Comparison of ENCODE assay signal across 24 cellular contexts in genomic region chr11:18748766-18749375, GRCh38. TPM values are rescaled to one million over a fixed set of nuclear protein-coding genes. Genes with fewer than 3 reads are reported as not detected.
DNase-seq lines count a peak whose midpoint lies in the region; ATAC-seq and TF ChIP-seq lines count a peak whose summit lies in the region.
"Had no signal": no experiment of that assay in that cellular context is flagged by ENCODE, and none has a peak within 500 bp of the region (broad histone marks: within the 10 kb centered on the region; RNA-seq: fewer than 3 reads in every experiment).

No MANE protein-coding gene starts in this region.

- H4K5ac ChIP-seq in H9 (ENCODE audit: insufficient read length, low read depth, low read length): no peak overlapping the region

- H3K36me3 ChIP-seq in NT2/D1 (ENCODE audit: insufficient read depth, insufficient read length, low read length): no peaks in the 10 kb centered on the region
- H3K36me3 ChIP-seq in mesenchymal stem cell (ENCODE audit: control insufficient read depth in 1 of 2, insufficient read depth in 2 of 2, low read depth in 1 of 2, low read length in 2 of 2): no peaks in the 10 kb centered on the region
- H3K36me3 ChIP-seq: gastroesophageal sphincter had no signal

- H3K4me2 ChIP-seq in mesenchymal stem cell (ENCODE audit: low read length, poor library complexity, severe bottlenecking) (no peak overlapping the region), H9 (ENCODE audit: insufficient read depth, insufficient read length, low read length) (no peak overlapping the region)

- no peak overlapping the region for H2BK20ac ChIP-seq in H9 (ENCODE audit: low read depth, low read length, poor library complexity, severe bottlenecking)

- no peak overlapping the region; a peak in 1 of 7 replicates for H3K27ac Mint-ChIP-seq in H9
- H3K27ac Mint-ChIP-seq: activated CD4-positive, alpha-beta T cell treated with anti-CD3 and anti-CD28 coated beads, Interleukin-2, amount 10 ng/mL, durations not matched to agents 24 days and 14 days; activated naive CD4-positive, alpha-beta T cell treated with anti-CD3 and anti-CD28 coated beads for 36 hours; activated T-cell treated with anti-CD3 and anti-CD28 coated beads, Interleukin-2, amount 50 U/mL, for 72 hours had no signal

- peaks cover 7% of the 10 kb centered on the region for H3K4me1 ChIP-seq in NT2/D1 (ENCODE audit: insufficient read depth, insufficient read length)
- H3K4me1 ChIP-seq in mesenchymal stem cell (ENCODE audit: control insufficient read depth, insufficient read depth, low read depth, low read length): peaks cover 9% of the 10 kb centered on the region
- peaks cover 2% of the 10 kb centered on the region; the same call in 1 of the 2 replicates for H3K4me1 ChIP-seq in H9 (ENCODE audit: insufficient read depth, low read length)
- H3K4me1 ChIP-seq: gastroesophageal sphincter had no signal

- H4K20me1 ChIP-seq in H9 (ENCODE audit: control insufficient read depth, insufficient read depth, insufficient read length): no peaks in the 10 kb centered on the region

- H4K8ac ChIP-seq in mesenchymal stem cell (ENCODE audit: low read length) (no peak overlapping the region), H9 (replicated peaks; ENCODE audit: insufficient read length, low read depth, low read length) (no peak overlapping the region)

- H3K4ac ChIP-seq in mesenchymal stem cell (ENCODE audit: low read depth in 1 of 2, low read length in 2 of 2): no peak overlapping the region
- no peak overlapping the region for H3K4ac ChIP-seq in H9 (ENCODE audit: low read depth, low read length)

- no peak overlapping the region for H3K23ac ChIP-seq in mesenchymal stem cell (ENCODE audit: low read length in 2 of 2)
- H3K23ac ChIP-seq in H9 (ENCODE audit: insufficient read length, low read depth, low read length): no peak overlapping the region

- no peak overlapping the region for H2AFZ ChIP-seq in mesenchymal stem cell (ENCODE audit: low read depth, low read length)
- no peak overlapping the region for H2AFZ ChIP-seq in H9 (ENCODE audit: low read length)

- peak; percentile 17 for DNase-seq in Daoy (ENCODE audit: low read depth)
- no peak for DNase-seq in NT2/D1 (ENCODE audit: low read depth, low spot score)
- peak; percentile 26 to 28 for DNase-seq in cardiac fibroblast (ENCODE audit: low read depth in 2 of 2)
- DNase-seq in mesenchymal stem cell: peak; percentile 64
- no peak for DNase-seq in H9
- no peak for DNase-seq in DMS 273 (lab: John Stamatoyannopoulos, UW; ENCODE audit: unreplicated experiment)
- no peak for DNase-seq in NOMO-1 treated with dmso at 0.1 percent for 144 hours (lab: John Stamatoyannopoulos, UW; ENCODE audit: unreplicated experiment)
- DNase-seq: activated CD4-positive, alpha-beta T cell treated with anti-CD3 and anti-CD28 coated beads, Interleukin-2, amount 10 ng/mL, durations not matched to agents 24 days and 14 days; activated naive CD4-positive, alpha-beta T cell treated with anti-CD3 and anti-CD28 coated beads for 36 hours; activated T-cell treated with anti-CD3 and anti-CD28 coated beads, Interleukin-2, amount 50 U/mL, for 72 hours; KG1; NCI-H187 treated with DMSO at 0.1 percent for 48 hours; NCI-H69; SHP77 treated with DMSO at 0.1 percent for 48 hours; T-helper 1 cell had no signal

- no peaks in the 10 kb centered on the region for H3K79me1 ChIP-seq in mesenchymal stem cell (replicated peaks; ENCODE audit: low read length, poor library complexity, severe bottlenecking)
- H3K79me1 ChIP-seq in H9 (ENCODE audit: insufficient read depth, low read depth, low read length, poor library complexity, severe bottlenecking): no peaks in the 10 kb centered on the region

- H2BK12ac ChIP-seq in mesenchymal stem cell (ENCODE audit: low read length in 2 of 2) (no peak overlapping the region), H9 (ENCODE audit: insufficient read length, low read depth, low read length) (no peak overlapping the region)

- H3K9ac ChIP-seq in NT2/D1 (ENCODE audit: insufficient read length, low read depth) (peak overlapping the region; percentile 8), mesenchymal stem cell (ENCODE audit: low read length) (no peak overlapping the region), H9 (ENCODE audit: extremely low read depth, insufficient read length, low read length) (no peak overlapping the region)

- H3K27me3 ChIP-seq in NT2/D1 (ENCODE audit: insufficient read depth, insufficient read length) (no peaks in the 10 kb centered on the region), mesenchymal stem cell (ENCODE audit: control insufficient read depth in 1 of 2, insufficient read depth in 1 of 2, low read length in 2 of 2) (no peaks in the 10 kb centered on the region), H9 (ENCODE audit: insufficient read depth, low read length) (no peaks in the 10 kb centered on the region)
- H3K27me3 ChIP-seq: gastroesophageal sphincter had no signal

- H3K14ac ChIP-seq in mesenchymal stem cell (ENCODE audit: low read length in 2 of 2): no peak overlapping the region
- no peak overlapping the region for H3K14ac ChIP-seq in H9 (ENCODE audit: insufficient read depth, low read length)

- no peaks in the 10 kb centered on the region for H3K23me2 ChIP-seq in H9 (ENCODE audit: insufficient read length, low read depth, low read length, poor library complexity, severe bottlenecking)

- H3K9me3 ChIP-seq in NT2/D1 (ENCODE audit: insufficient read depth, low read length): no peaks in the 10 kb centered on the region
- no peaks in the 10 kb centered on the region for H3K9me3 ChIP-seq in mesenchymal stem cell (ENCODE audit: control insufficient read depth, low read length)
- H3K9me3 ChIP-seq in H9 (ENCODE audit: control insufficient read depth, low read depth, low read length): no peaks in the 10 kb centered on the region
- H3K9me3 ChIP-seq: gastroesophageal sphincter had no signal

- H2BK15ac ChIP-seq in mesenchymal stem cell (ENCODE audit: low read depth, poor library complexity, severe bottlenecking): no peak overlapping the region
- H2BK15ac ChIP-seq in H9 (ENCODE audit: low read depth, low read length): no peak overlapping the region

- H3K4me3 Mint-ChIP-seq in H9: no peak overlapping the region
- H3K4me3 Mint-ChIP-seq: activated CD4-positive, alpha-beta T cell treated with anti-CD3 and anti-CD28 coated beads, Interleukin-2, amount 10 ng/mL, durations not matched to agents 24 days and 14 days; activated naive CD4-positive, alpha-beta T cell treated with anti-CD3 and anti-CD28 coated beads for 36 hours; activated T-cell treated with anti-CD3 and anti-CD28 coated beads, Interleukin-2, amount 50 U/mL, for 72 hours had no signal

- no peak overlapping the region for H2AK5ac ChIP-seq in mesenchymal stem cell (ENCODE audit: low read length, severe bottlenecking)
- H2AK5ac ChIP-seq in H9 (ENCODE audit: insufficient read length, low read length): no peak overlapping the region

- no peak overlapping the region for H3K56ac ChIP-seq in H9 (ENCODE audit: insufficient read length, low read depth, low read length)

- no peak overlapping the region for H3T11ph ChIP-seq in H9 (ENCODE audit: low read length)

- H3K18ac ChIP-seq in mesenchymal stem cell (ENCODE audit: low read depth in 1 of 2, low read length in 2 of 2) (no peak overlapping the region), H9 (ENCODE audit: insufficient read length, low read depth, low read length) (no peak overlapping the region)

- no peak overlapping the region for H3K27ac ChIP-seq in mesenchymal stem cell (ENCODE audit: low read length, poor library complexity, severe bottlenecking)
- H3K27ac ChIP-seq in H9 (ENCODE audit: insufficient read length, low read depth, low read length): no peak overlapping the region
- H3K27ac ChIP-seq: C4-2B, gastroesophageal sphincter had no signal

- H3K27me3 Mint-ChIP-seq in H9 (ENCODE audit: low read depth): peaks cover 3% of the 10 kb centered on the region
- H3K27me3 Mint-ChIP-seq: activated CD4-positive, alpha-beta T cell treated with anti-CD3 and anti-CD28 coated beads, Interleukin-2, amount 10 ng/mL, durations not matched to agents 24 days and 14 days had no signal

- H3K4me3 ChIP-seq in NT2/D1 (ENCODE audit: insufficient read length, low read depth) (no peak overlapping the region), cardiac fibroblast (replicated peaks in 1 of 2; ENCODE audit: low read depth in 2 of 2, low read length in 2 of 2) (no peak overlapping the region), mesenchymal stem cell (ENCODE audit: insufficient read depth in 1 of 2, low read depth in 1 of 2, low read length in 2 of 2) (no peak overlapping the region)
- H3K4me3 ChIP-seq: gastroesophageal sphincter had no signal

- H3K4me1 Mint-ChIP-seq in H9: peaks cover 16 to 22% of the 10 kb centered on the region in 2 experiments
- H3K4me1 Mint-ChIP-seq: activated CD4-positive, alpha-beta T cell treated with anti-CD3 and anti-CD28 coated beads, Interleukin-2, amount 10 ng/mL, durations not matched to agents 24 days and 14 days had no signal

- no peaks in the 10 kb centered on the region for H3K9me3 Mint-ChIP-seq in H9
- H3K9me3 Mint-ChIP-seq: activated CD4-positive, alpha-beta T cell treated with anti-CD3 and anti-CD28 coated beads, Interleukin-2, amount 10 ng/mL, durations not matched to agents 24 days and 14 days; activated naive CD4-positive, alpha-beta T cell treated with anti-CD3 and anti-CD28 coated beads for 36 hours; activated T-cell treated with anti-CD3 and anti-CD28 coated beads, Interleukin-2, amount 50 U/mL, for 72 hours had no signal

- H2BK5ac ChIP-seq in mesenchymal stem cell (ENCODE audit: low read depth, low read length, poor library complexity, severe bottlenecking): no peak overlapping the region
- H2BK5ac ChIP-seq in H9 (ENCODE audit: insufficient read length, low read length): no peak overlapping the region

- TF ChIP-seq CTCF in cardiac fibroblast (IDR thresholded peaks at IDR 0.05; ENCODE audit: low read depth, low read length) (no peak), H9 (conservative IDR thresholded peaks at IDR 0.05) (no peak)

- no peak for ATAC-seq in HG03439 (IDR thresholded peaks at IDR 0.05; ENCODE audit: unreplicated experiment)
- ATAC-seq: activated T-cell treated with anti-CD3 and anti-CD28 coated beads, Interleukin-2, amount 50 U/mL, for 72 hours; gastroesophageal sphincter had no signal

- H2BK120ac ChIP-seq in mesenchymal stem cell (ENCODE audit: low read depth, low read length): no peak overlapping the region
- H2BK120ac ChIP-seq in H9 (ENCODE audit: low read depth, low read length, poor library complexity, severe bottlenecking): no peak overlapping the region

- 73% methylated on average over 13 of the region's 13 CpGs for WGBS in mesenchymal stem cell
- whole genome bisulfite sequencing in H9 (ENCODE audit: extremely low coverage, insufficient read length, low lambda C conversion rate): no CpG with 5 or more reads among the region's 13 CpGs

- no peaks in the 10 kb centered on the region for H3K79me2 ChIP-seq in H9 (ENCODE audit: insufficient read depth, low read length)

- no peaks in the 10 kb centered on the region for H3K36me3 Mint-ChIP-seq in H9 (ENCODE audit: insufficient read depth in 1 of 3, low read depth in 3 of 3)

- H4K91ac ChIP-seq in mesenchymal stem cell (ENCODE audit: low read length) (no peak overlapping the region), H9 (ENCODE audit: insufficient read length, low read depth, low read length) (no peak overlapping the region)

RNA-seq across cellular contexts. Expression of gene IGSF22, which starts 22.9 kb away (rescaled TPM):
- not detected in 2 replicates for total RNA-seq in Daoy (2014; rRNA removed; shearing (Covaris generic))
- polyA plus RNA-seq in mesenchymal stem cell (2013, experiment 1 of 2): not detected
- polyA plus RNA-seq in mesenchymal stem cell (2013, experiment 2 of 2): not detected
- total RNA-seq in H9 (2021): 0.35 TPM in 1 of 2 replicates, not detected in the other
- total RNA-seq: activated CD4-positive, alpha-beta T cell treated with anti-CD3 and anti-CD28 coated beads, Interleukin-2, amount 10 ng/mL, durations not matched to agents 24 days and 14 days; Calu3; OCI-LY7; osteocyte had no signal
- polyA plus RNA-seq: AG04450 had no signal

RNA-seq across cellular contexts. Expression of gene PTPN5, which starts 42.7 kb away (rescaled TPM):
- total RNA-seq in Daoy (2014; rRNA removed; shearing (Covaris generic)): 0.29 TPM in 1 of 2 replicates, not detected in the other
- not detected for polyA plus RNA-seq in mesenchymal stem cell (2013, experiment 1 of 2)
- not detected for polyA plus RNA-seq in mesenchymal stem cell (2013, experiment 2 of 2)
- 1.4 and 1.9 TPM in 2 replicates for total RNA-seq in H9 (2021)
- total RNA-seq: activated CD4-positive, alpha-beta T cell treated with anti-CD3 and anti-CD28 coated beads, Interleukin-2, amount 10 ng/mL, durations not matched to agents 24 days and 14 days; activated naive CD4-positive, alpha-beta T cell treated with anti-CD3 and anti-CD28 coated beads for 36 hours; activated T-cell treated with anti-CD3 and anti-CD28 coated beads, Interleukin-2, amount 50 U/mL, for 72 hours; Calu3; kidney epithelial cell; mammary epithelial cell; OCI-LY7; osteocyte had no signal
- polyA plus RNA-seq: AG04450, mammary epithelial cell had no signal

RNA-seq across cellular contexts. Expression of gene TMEM86A, which starts 50.3 kb away (rescaled TPM):
- 0.40 and 0.65 TPM in 2 replicates for total RNA-seq in Daoy (2014; rRNA removed; shearing (Covaris generic))
- 0.86 TPM for polyA plus RNA-seq in mesenchymal stem cell (2013, experiment 1 of 2)
- 1.2 TPM for polyA plus RNA-seq in mesenchymal stem cell (2013, experiment 2 of 2)
- 2.3 and 3.0 TPM in 2 replicates for total RNA-seq in H9 (2021)

Comparison
In these comparisons a context has a peak if more than half of its experiments do, and no peak if none do; other contexts are left out.
1. DNase-seq: peak in Daoy (single experiment), cardiac fibroblast (2 of 2) and mesenchymal stem cell (single experiment); none in NT2/D1 (single experiment), H9 (single experiment), DMS 273 (single experiment) and NOMO-1 treated with dmso at 0.1 percent for 144 hours (single experiment).